Comparison of ENCODE assay signal across 15 cellular contexts in the genomic region with DNA sequence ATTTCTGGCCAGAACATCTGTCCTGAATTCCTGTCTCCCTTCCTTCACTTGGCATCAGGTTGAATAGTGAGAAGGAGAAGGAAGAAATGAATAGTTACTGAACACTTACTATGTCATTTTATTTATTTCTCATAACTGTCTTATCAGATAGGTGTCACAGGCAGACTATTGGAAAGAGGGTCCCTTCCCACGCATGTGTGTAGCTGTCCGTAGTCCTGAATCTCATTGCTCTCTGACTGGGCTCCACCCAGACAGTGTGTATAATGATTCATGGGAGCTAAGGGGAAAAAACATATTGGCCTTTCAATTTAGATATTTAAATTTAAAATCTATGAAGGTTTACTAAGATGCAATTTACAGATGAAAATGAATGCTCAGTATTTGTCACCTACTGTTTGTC.
DNase-seq lines count a peak whose midpoint lies in the region; ATAC-seq and TF ChIP-seq lines count a peak whose summit lies in the region.
"Had no signal": no experiment of that assay in that cellular context is flagged by ENCODE, and none has a peak within 500 bp of the region (broad histone marks: within the 10 kb centered on the region; RNA-seq: fewer than 3 reads in every experiment).

No MANE protein-coding gene starts in this region.

- no peak for TF ChIP-seq CTCF in fibroblast of lung (conservative IDR thresholded peaks at IDR 0.05 in 1 of 2, IDR thresholded peaks at IDR 0.05 in 1 of 2; ENCODE audit: low read depth in 1 of 2, low read length in 2 of 2)
- no peak for TF ChIP-seq CTCF in lower leg skin (IDR thresholded peaks at IDR 0.05)

- 38 to 48% methylated on average over 2 of the region's 2 CpGs for WGBS in lower leg skin, 2 donors

- no peaks in the 10 kb centered on the region for H3K36me3 ChIP-seq in fibroblast of lung (ENCODE audit: control insufficient read depth, insufficient read depth, low read length)
- H3K36me3 ChIP-seq: BLaER1 had no signal

- H3K4me3 ChIP-seq in fibroblast of lung (replicated peaks in 1 of 4; ENCODE audit: control extremely low read depth in 1 of 4, insufficient read depth in 1 of 4, low read depth in 3 of 4, low read length in 4 of 4) (no peak overlapping the region), lower leg skin (ENCODE audit: low read depth, poor library complexity, severe bottlenecking) (no peak overlapping the region)
- H3K4me3 ChIP-seq: BLaER1 had no signal

- no peak overlapping the region for H3K9ac ChIP-seq in fibroblast of lung (ENCODE audit: insufficient read depth, low read length)
- H3K9ac ChIP-seq: BLaER1 had no signal

- no peak overlapping the region for H3K4me2 ChIP-seq in fibroblast of lung (ENCODE audit: extremely low read depth, insufficient read depth, low read length)
- H3K4me2 ChIP-seq: BLaER1 had no signal

- ATAC-seq in SK-N-SH treated with all-trans-retinoic acid at 6 μM for 48 hours (0 out of 3 replicates have a peak, but pooled peaks have one; percentile 36), HG02763 (IDR thresholded peaks at IDR 0.05; ENCODE audit: unreplicated experiment) (no peak), HG02642 (IDR thresholded peaks at IDR 0.05; ENCODE audit: poor library complexity, unreplicated experiment) (no peak)

- in situ Hi-C loops in ACHN (cut with HindIII; ENCODE audit: low pct_ligation_motif_present, low pct_unique_long_range_greater_than_20kb, low sequenced_read_pairs), result no loop called here

- H2AFZ ChIP-seq in fibroblast of lung (ENCODE audit: low read length), result no peak overlapping the region

- no peaks in the 10 kb centered on the region for H3K9me3 ChIP-seq in fibroblast of lung (ENCODE audit: control insufficient read depth, insufficient read depth, low read depth, low read length)
- H3K9me3 ChIP-seq: BLaER1 had no signal

- H3K4me1 ChIP-seq in fibroblast of lung (ENCODE audit: control insufficient read depth, extremely low read depth, insufficient read depth, low read length), result no peaks in the 10 kb centered on the region
- H3K4me1 ChIP-seq: BLaER1 had no signal

- DNase-seq in ACHN (peak; percentile 25), HT-29 (ENCODE audit: low spot score) (peak; percentile 6), fibroblast of lung (ENCODE audit: low read depth in 2 of 2) (peak; percentile 8 to 22), lower leg skin (ENCODE audit: low spot score in 2 of 2) (no peak)
- DNase-seq in stimulated activated naive CD4-positive, alpha-beta T cell (lab: John Stamatoyannopoulos, UW), result no peak
- DNase-seq: activated B cell treated with CpG ODN at 0.5 μM for 24 hours; NCI-H1417 treated with DMSO at 0.1 percent for 48 hours; NCI-H510A treated with DMSO at 0.1 percent for 48 hours; Right ventricle myocardium superior; stimulated activated CD4-positive, alpha-beta T cell treated with anti-CD3 and anti-CD28 coated beads, Interleukin-4, amount 100 ng/mL, for 1 hour had no signal

- intact Hi-C loops in lower leg skin (cut with DNase I; ENCODE audit: low total_unique reads), result no loop called here

- no peaks in the 10 kb centered on the region for H4K20me1 ChIP-seq in fibroblast of lung (ENCODE audit: control insufficient read depth, extremely low read depth, insufficient read depth, low read length)
- H4K20me1 ChIP-seq: BLaER1 had no signal

- no peaks in the 10 kb centered on the region for H3K79me2 ChIP-seq in fibroblast of lung (ENCODE audit: control insufficient read depth, insufficient read depth, low read length)

- H3K27ac ChIP-seq in fibroblast of lung (ENCODE audit: insufficient read depth, low read length), result no peak overlapping the region
- H3K27ac ChIP-seq: BLaER1, HL-60 had no signal

- no peak for TF ChIP-seq POLR2A in lower leg skin (IDR thresholded peaks at IDR 0.05)

- H3K27me3 ChIP-seq in fibroblast of lung (ENCODE audit: control insufficient read depth, insufficient read depth, low read length), result no peaks in the 10 kb centered on the region
- H3K27me3 ChIP-seq: BLaER1 had no signal

TF ChIP-seq in SK-N-SH treated with all-trans-retinoic acid at 6 μM for 48 hours, 23 proteins besides CTCF, POLR2A, EP300 and RAD21:
- TF ChIP-seq ZNF8 (CRISPR knock-in tag; IDR thresholded peaks at IDR 0.05) (no peak), CREB5 (CRISPR knock-in tag; IDR thresholded peaks at IDR 0.05; ENCODE audit: low read depth) (no peak), ARNTL (CRISPR knock-in tag; IDR thresholded peaks at IDR 0.05; ENCODE audit: borderline replicate concordance, low read depth) (no peak), PPARA (CRISPR knock-in tag; IDR thresholded peaks at IDR 0.05; ENCODE audit: borderline replicate concordance) (no peak), TOX (CRISPR knock-in tag; IDR thresholded peaks at IDR 0.05; ENCODE audit: borderline replicate concordance) (no peak), SNAI2 (CRISPR knock-in tag; IDR thresholded peaks at IDR 0.05) (no peak), OSR1 (CRISPR knock-in tag; IDR thresholded peaks at IDR 0.05) (no peak), RARB (CRISPR knock-in tag; IDR thresholded peaks at IDR 0.05) (no peak), TCF4 (CRISPR knock-in tag; IDR thresholded peaks at IDR 0.05; ENCODE audit: borderline replicate concordance) (no peak), ESRRG (CRISPR knock-in tag; IDR thresholded peaks at IDR 0.05) (no peak), ZFP30 (CRISPR knock-in tag; IDR thresholded peaks at IDR 0.05) (no peak), GLIS3 (CRISPR knock-in tag; IDR thresholded peaks at IDR 0.05) (no peak), PATZ1 (CRISPR knock-in tag; IDR thresholded peaks at IDR 0.05; ENCODE audit: borderline replicate concordance) (no peak)
- TF ChIP-seq, protein P1, sequence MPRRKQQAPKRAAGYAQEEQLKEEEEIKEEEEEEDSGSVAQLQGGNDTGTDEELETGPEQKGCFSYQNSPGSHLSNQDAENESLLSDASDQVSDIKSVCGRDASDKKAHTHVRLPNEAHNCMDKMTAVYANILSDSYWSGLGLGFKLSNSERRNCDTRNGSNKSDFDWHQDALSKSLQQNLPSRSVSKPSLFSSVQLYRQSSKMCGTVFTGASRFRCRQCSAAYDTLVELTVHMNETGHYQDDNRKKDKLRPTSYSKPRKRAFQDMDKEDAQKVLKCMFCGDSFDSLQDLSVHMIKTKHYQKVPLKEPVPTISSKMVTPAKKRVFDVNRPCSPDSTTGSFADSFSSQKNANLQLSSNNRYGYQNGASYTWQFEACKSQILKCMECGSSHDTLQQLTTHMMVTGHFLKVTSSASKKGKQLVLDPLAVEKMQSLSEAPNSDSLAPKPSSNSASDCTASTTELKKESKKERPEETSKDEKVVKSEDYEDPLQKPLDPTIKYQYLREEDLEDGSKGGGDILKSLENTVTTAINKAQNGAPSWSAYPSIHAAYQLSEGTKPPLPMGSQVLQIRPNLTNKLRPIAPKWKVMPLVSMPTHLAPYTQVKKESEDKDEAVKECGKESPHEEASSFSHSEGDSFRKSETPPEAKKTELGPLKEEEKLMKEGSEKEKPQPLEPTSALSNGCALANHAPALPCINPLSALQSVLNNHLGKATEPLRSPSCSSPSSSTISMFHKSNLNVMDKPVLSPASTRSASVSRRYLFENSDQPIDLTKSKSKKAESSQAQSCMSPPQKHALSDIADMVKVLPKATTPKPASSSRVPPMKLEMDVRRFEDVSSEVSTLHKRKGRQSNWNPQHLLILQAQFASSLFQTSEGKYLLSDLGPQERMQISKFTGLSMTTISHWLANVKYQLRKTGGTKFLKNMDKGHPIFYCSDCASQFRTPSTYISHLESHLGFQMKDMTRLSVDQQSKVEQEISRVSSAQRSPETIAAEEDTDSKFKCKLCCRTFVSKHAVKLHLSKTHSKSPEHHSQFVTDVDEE (CRISPR knock-in tag; IDR thresholded peaks at IDR 0.05), result no peak
- TF ChIP-seq, protein P2, sequence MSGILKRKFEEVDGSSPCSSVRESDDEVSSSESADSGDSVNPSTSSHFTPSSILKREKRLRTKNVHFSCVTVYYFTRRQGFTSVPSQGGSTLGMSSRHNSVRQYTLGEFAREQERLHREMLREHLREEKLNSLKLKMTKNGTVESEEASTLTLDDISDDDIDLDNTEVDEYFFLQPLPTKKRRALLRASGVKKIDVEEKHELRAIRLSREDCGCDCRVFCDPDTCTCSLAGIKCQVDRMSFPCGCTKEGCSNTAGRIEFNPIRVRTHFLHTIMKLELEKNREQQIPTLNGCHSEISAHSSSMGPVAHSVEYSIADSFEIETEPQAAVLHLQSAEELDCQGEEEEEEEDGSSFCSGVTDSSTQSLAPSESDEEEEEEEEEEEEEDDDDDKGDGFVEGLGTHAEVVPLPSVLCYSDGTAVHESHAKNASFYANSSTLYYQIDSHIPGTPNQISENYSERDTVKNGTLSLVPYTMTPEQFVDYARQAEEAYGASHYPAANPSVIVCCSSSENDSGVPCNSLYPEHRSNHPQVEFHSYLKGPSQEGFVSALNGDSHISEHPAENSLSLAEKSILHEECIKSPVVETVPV (CRISPR knock-in tag; IDR thresholded peaks at IDR 0.05), result no peak

Comparison
In these comparisons a context has a peak if more than half of its experiments do, and no peak if none do; other contexts are left out.
1. DNase-seq: peak in ACHN (single experiment), HT-29 (single experiment) and fibroblast of lung (2 of 2); none in lower leg skin (0 of 2) and stimulated activated naive CD4-positive, alpha-beta T cell (0 of 6).